ENCODE assay signal across 8 cellular contexts in the genomic region with DNA sequence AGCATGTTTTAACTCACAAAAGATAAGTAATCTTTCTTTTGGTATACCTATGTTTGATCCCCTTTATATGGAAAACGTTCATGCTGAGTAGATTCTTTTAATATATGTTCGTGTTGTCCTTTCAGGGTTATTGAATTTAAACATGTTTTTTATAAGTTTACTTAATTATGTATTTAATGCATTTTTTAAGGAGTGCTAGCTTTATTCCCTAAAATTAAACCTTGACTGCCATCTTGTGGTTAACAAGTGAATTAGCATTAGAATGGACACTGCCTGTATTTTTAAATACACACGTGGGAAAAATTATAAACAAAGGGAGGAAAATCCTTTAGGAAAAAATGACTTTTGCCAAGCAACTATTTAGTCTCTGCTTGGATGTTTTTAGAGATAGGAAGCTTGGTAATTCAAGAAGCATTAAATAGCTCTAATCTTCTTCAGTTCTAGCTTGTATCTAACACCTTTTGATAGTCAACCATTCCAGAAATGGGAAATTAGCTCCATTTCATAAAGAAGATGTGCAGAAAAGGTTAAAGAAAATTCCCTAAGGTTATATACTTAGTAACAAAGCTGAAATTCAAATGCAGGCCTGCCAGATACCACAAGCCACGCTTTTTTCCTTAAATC. TPM values are rescaled to one million over a fixed set of nuclear protein-coding genes. Genes with fewer than 3 reads are reported as not detected.
DNase-seq lines count a peak whose midpoint lies in the region; ATAC-seq, FAIRE-seq and TF ChIP-seq lines count a peak whose summit lies in the region.

No MANE protein-coding gene starts in this region.

- no peak overlapping the region for H2AK5ac ChIP-seq in H1 (ENCODE audit: low read depth, low read length)

- H3K23ac ChIP-seq in H1 (ENCODE audit: insufficient read length) = no peak overlapping the region

- H3K4me2 ChIP-seq in OCI-LY1 (ENCODE audit: low read length) (no peak overlapping the region), H1 (ENCODE audit: insufficient read depth in 1 of 2, low read depth in 2 of 2, low read length in 2 of 2) (no peak overlapping the region; a peak in 1 of 4 replicates)

- H3K9me2 ChIP-seq in OCI-LY1 (ENCODE audit: low read depth, low read length) = no peaks in the 10 kb centered on the region

- WGBS in H1 (ENCODE audit: extremely low coverage in 1 of 2, insufficient coverage in 1 of 2, insufficient read length in 1 of 2, insufficient replicate concordance in 2 of 2, low coverage in 1 of 2, low lambda C conversion rate in 2 of 2, missing lambda C conversion rate in 1 of 2), 2 experiments = 25% methylated on average over 4 of the region's 4 CpGs; no CpG with 5 or more reads in 1 of the 2 experiments

- no peak overlapping the region for H3K14ac ChIP-seq in H1 (ENCODE audit: insufficient read length)

- H3K79me2 ChIP-seq in OCI-LY1 (ENCODE audit: insufficient read depth, low read length) = no peaks in the 10 kb centered on the region
- no peaks in the 10 kb centered on the region for H3K79me2 ChIP-seq in H1 (ENCODE audit: control insufficient read depth in 1 of 2, insufficient read depth in 2 of 2, low read length in 2 of 2)

- H4K20me1 ChIP-seq in OCI-LY1 (ENCODE audit: insufficient read depth, low read length) (no peaks in the 10 kb centered on the region), H1 (replicated peaks in 1 of 2; ENCODE audit: control insufficient read depth in 1 of 2, insufficient read depth in 2 of 2, low read length in 2 of 2) (no peaks in the 10 kb centered on the region)

- peak; percentile 29 for DNase-seq in Ammon's horn (ENCODE audit: low spot score)
- peak; percentile 64 for DNase-seq in HCEC 1CT
- DNase-seq in H1 (ENCODE audit: low read depth in 1 of 2, low spot score in 2 of 2) = no peak
- no peak for DNase-seq in nephron progenitor cell
- no peak for DNase-seq in activated CD4-positive, CD25-positive, alpha-beta regulatory T cell (lab: John Stamatoyannopoulos, UW)

- no peak overlapping the region for H3K4me3 Mint-ChIP-seq in nephron progenitor cell

- H3K27ac ChIP-seq in OCI-LY1 (ENCODE audit: low read depth, low read length, poor library complexity, severe bottlenecking) = no peak overlapping the region
- no peak overlapping the region for H3K27ac ChIP-seq in H1 (ENCODE audit: low read depth, low read length)

- no peak overlapping the region for H2BK20ac ChIP-seq in H1 (ENCODE audit: low read length)

- H3K4me1 Mint-ChIP-seq in nephron progenitor cell = peaks cover 46% of the 10 kb centered on the region

- H3K4me1 ChIP-seq in OCI-LY1 (ENCODE audit: insufficient read depth, low read length, severe bottlenecking) (peaks cover 20% of the 10 kb centered on the region), H1 (replicated peaks in 1 of 4; ENCODE audit: control insufficient read depth in 3 of 4, insufficient read depth in 4 of 4, low read length in 3 of 4) (peaks cover 6 to 15% (median 11%) of the 10 kb centered on the region in 4 experiments; a peak in 5 of 7 replicates)

- H3K9me3 ChIP-seq in OCI-LY1 (ENCODE audit: low read length) (no peaks in the 10 kb centered on the region), H1 (ENCODE audit: insufficient read depth in 2 of 2, low read depth in 1 of 2, low read length in 1 of 2) (no peaks in the 10 kb centered on the region)

- no peak overlapping the region for H3K4me3 ChIP-seq in OCI-LY1 (ENCODE audit: low read depth, low read length, poor library complexity, severe bottlenecking)
- H3K4me3 ChIP-seq in H1 (ENCODE audit: extremely low read depth in 1 of 4, insufficient read depth in 2 of 4, low read depth in 3 of 4, low read length in 4 of 4) = no peak overlapping the region; a peak in 1 of 8 replicates

- H3K27me3 ChIP-seq in OCI-LY1 (ENCODE audit: insufficient read depth, low read length) (no peaks in the 10 kb centered on the region), H1 (replicated peaks in 1 of 4; ENCODE audit: control insufficient read depth in 3 of 4, extremely low read depth in 1 of 4, insufficient read depth in 3 of 4, low read length in 3 of 4) (no peaks in the 10 kb centered on the region)

- no peak overlapping the region for H3K56ac ChIP-seq in H1 (replicated peaks; ENCODE audit: insufficient read length, low read depth, low read length)

- H3K36me3 Mint-ChIP-seq in nephron progenitor cell (ENCODE audit: low read depth) = no peaks in the 10 kb centered on the region

- no peaks in the 10 kb centered on the region for H3K9me3 Mint-ChIP-seq in nephron progenitor cell

- no peak for TF ChIP-seq POLR2A in H1 (IDR thresholded peaks at IDR 0.05; ENCODE audit: control extremely low read depth in 1 of 2, low read depth in 2 of 2, low read length in 2 of 2)

- peaks cover 2% of the 10 kb centered on the region for H3K27me3 Mint-ChIP-seq in nephron progenitor cell (ENCODE audit: low read depth, poor library complexity)

- H4K91ac ChIP-seq in H1 (replicated peaks; ENCODE audit: insufficient read length, low read length) = no peak overlapping the region

- no peak overlapping the region for H3K18ac ChIP-seq in H1 (ENCODE audit: extremely low read depth, low read length)

- no peak overlapping the region for H3K27ac Mint-ChIP-seq in nephron progenitor cell

- H2BK15ac ChIP-seq in H1 (ENCODE audit: low read length) = no peak overlapping the region

- H3K36me3 ChIP-seq in OCI-LY1 (ENCODE audit: insufficient read depth, low read length) (no peaks in the 10 kb centered on the region), H1 (ENCODE audit: control insufficient read depth in 2 of 4, insufficient read depth in 4 of 4, low read length in 3 of 4) (no peaks in the 10 kb centered on the region)

- TF ChIP-seq RAD21 in H1 (IDR thresholded peaks at IDR 0.05 in 1 of 2, conservative IDR thresholded peaks at IDR 0.05 in 1 of 2; ENCODE audit: low read depth in 2 of 2, low read length in 2 of 2) = peak; percentile 66 to 75

- H3K4ac ChIP-seq in H1 (replicated peaks; ENCODE audit: insufficient read length, low read depth, low read length) = no peak overlapping the region

- no peaks in the 10 kb centered on the region for H3K23me2 ChIP-seq in H1 (ENCODE audit: low read depth, low read length)

- CTCF ChIA-PET in H1 (lab: Charles Lee; ENCODE audit: partially characterized antibody) = interaction anchor here (0.6 to 4.3 kb wide), 31 partner anchors 10 to 1240 kb away, joined by 3 to 25 read pairs (median 3); no protein-coding TSS in a partner anchor

- TF ChIP-seq CTCF in OCI-LY1 (IDR thresholded peaks at IDR 0.05; ENCODE audit: low read length) (peak; percentile 62), H1 (IDR thresholded peaks at IDR 0.05; ENCODE audit: control extremely low read depth in 1 of 3, insufficient read depth in 1 of 3, low read depth in 1 of 3, low read length in 3 of 3) (peak in 2 of 3 experiments; percentile 37 to 49; a peak in 2 of 4 replicates), nephron progenitor cell (IDR thresholded peaks at IDR 0.05) (peak; percentile 85)

- no peak overlapping the region for H2BK12ac ChIP-seq in H1 (ENCODE audit: low read depth, low read length)

- H2BK5ac ChIP-seq in H1 (ENCODE audit: low read depth, low read length) = no peak overlapping the region

- no peak overlapping the region for H2BK120ac ChIP-seq in H1 (replicated peaks; ENCODE audit: low read depth, low read length)

- H3K79me1 ChIP-seq in H1 (ENCODE audit: low read depth, low read length) = no peaks in the 10 kb centered on the region

- H3F3A ChIP-seq in OCI-LY1 (ENCODE audit: insufficient read depth, low read length) = no peaks in the 10 kb centered on the region

- H4K5ac ChIP-seq in H1 (ENCODE audit: insufficient read length, low read depth, low read length) = no peak overlapping the region

- TF ChIP-seq EP300 in H1 (IDR thresholded peaks at IDR 0.05; ENCODE audit: borderline replicate concordance in 1 of 2, low read depth in 2 of 2, low read length in 2 of 2) = no peak

- no peak overlapping the region for H4K8ac ChIP-seq in H1 (ENCODE audit: extremely low read depth, insufficient read depth, low read length)

- FAIRE-seq in H1 (lab: Jason Lieb, UNC) = peak; percentile 45

- H3K9ac ChIP-seq in OCI-LY1 (ENCODE audit: low read length) (no peak overlapping the region), H1 (replicated peaks in 1 of 4; ENCODE audit: extremely low read depth in 1 of 4, low read depth in 3 of 4, low read length in 3 of 4) (no peak overlapping the region)

- H2AFZ ChIP-seq in OCI-LY1 (ENCODE audit: low read length) (no peak overlapping the region), H1 (ENCODE audit: low read length) (no peak overlapping the region)

- POLR2A ChIA-PET in H1 (lab: Charles Lee; ENCODE audit: partially characterized antibody) = interaction anchor here (0.6 to 1.2 kb wide), 2 partner anchors 399 to 623 kb away, joined by 3 read pairs; no protein-coding TSS in a partner anchor

- ATAC-seq in HG03565 (IDR thresholded peaks at IDR 0.05; ENCODE audit: unreplicated experiment) (no peak), GM18520 (IDR thresholded peaks at IDR 0.05; ENCODE audit: unreplicated experiment) (no peak)

TF ChIP-seq in H1, 55 proteins besides CTCF, POLR2A, EP300 and RAD21 (continues in another document):
- TF ChIP-seq BCL11A (IDR thresholded peaks at IDR 0.05; ENCODE audit: low read depth in 2 of 2, low read length in 2 of 2) = no peak
- TF ChIP-seq TEAD4 (IDR thresholded peaks at IDR 0.05; ENCODE audit: low read depth, low read length) = no peak
- TF ChIP-seq RNF2 (IDR thresholded peaks at IDR 0.05; ENCODE audit: borderline replicate concordance, low read depth, low read length, missing control alignments, poor library complexity, severe bottlenecking) = no peak
- TF ChIP-seq EZH2 (IDR thresholded peaks at IDR 0.05; ENCODE audit: low read depth, low read length, severe bottlenecking) = no peak
- TF ChIP-seq SIRT6 (IDR thresholded peaks at IDR 0.05; ENCODE audit: low read length) = no peak
- no peak for TF ChIP-seq PHF8 (conservative IDR thresholded peaks at IDR 0.05; ENCODE audit: low read depth, low read length)
- no peak for TF ChIP-seq GABPA (IDR thresholded peaks at IDR 0.05; ENCODE audit: borderline replicate concordance, insufficient read depth, low read length)

RNA-seq across cellular contexts. Expression of a gene that starts 43.0 kb away (rescaled TPM):
- not detected in 2 replicates for total RNA-seq in H1 (2021; fragmentation: NEBNext Ultra II Directional; extraction: Animal tissue kit (Norgen Biotek cat#: 25700))
- polyA plus RNA-seq in H1 (2011; rRNA removed) = not detected in 2 replicates
- not detected for polyA plus RNA-seq in H1 (2011; cell fraction: cytosol; rRNA removed)
- polyA plus RNA-seq in H1 (2011; cell fraction: nucleus; rRNA removed) = not detected
- polyA plus RNA-seq in H1 (2012, experiment 1 of 2) = not detected in 4 replicates
- not detected for polyA plus RNA-seq in H1 (2012, experiment 2 of 2)
- polyA plus RNA-seq in H1 (2013, experiment 1 of 2) = not detected
- not detected for polyA plus RNA-seq in H1 (2013, experiment 2 of 2)
- not detected in 2 replicates for polyA minus RNA-seq in H1 (2011; rRNA and poly(A)+ RNA removed)
- not detected for polyA minus RNA-seq in H1 (2011; cell fraction: cytosol; rRNA and poly(A)+ RNA removed)
- polyA minus RNA-seq in H1 (2011; cell fraction: nucleus; rRNA and poly(A)+ RNA removed) = not detected

Comparison
In these comparisons a context has a peak if more than half of its experiments do, and no peak if none do; other contexts are left out.
1. DNase-seq: peak in Ammon's horn (single experiment) and HCEC 1CT (single experiment); none in H1 (0 of 2), nephron progenitor cell (single experiment) and activated CD4-positive, CD25-positive, alpha-beta regulatory T cell (0 of 4).
2. Peak in every context shown above with its lines, with median percentiles within 50 percentile points of each other: CTCF ChIP-seq.